24 cellular contexts compared by ENCODE assay signal in the genomic region with DNA sequence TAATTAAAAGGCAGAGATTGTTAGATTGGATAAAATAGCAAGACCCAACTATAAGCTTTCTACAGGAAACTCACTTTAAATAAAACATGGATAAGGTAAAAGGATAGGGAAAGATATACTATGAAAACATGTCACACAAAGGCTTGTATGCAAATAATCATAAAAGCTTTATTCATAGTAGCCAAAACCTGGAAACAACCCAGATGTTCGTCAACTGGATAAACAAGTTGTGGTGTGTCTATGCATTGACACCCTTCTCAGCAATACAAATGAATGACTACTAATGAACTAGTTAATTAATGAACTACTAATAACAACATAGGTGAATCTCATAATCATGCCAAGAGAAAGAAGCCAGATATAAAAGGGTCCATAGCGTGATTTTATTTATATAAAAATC.
"Had no signal": no experiment of that assay in that cellular context is flagged by ENCODE, and none has a peak within 500 bp of the region (broad histone marks: within the 10 kb centered on the region; RNA-seq: fewer than 3 reads in every experiment).

No MANE protein-coding gene starts in this region.

- FAIRE-seq: small intestine had no signal

- ATAC-seq: natural killer cell; psoas muscle; right cardiac atrium; right lobe of liver; stimulated activated effector memory CD8-positive, alpha-beta T cell treated with anti-CD3 and anti-CD28 coated beads, Interleukin-12 subunit alpha, Interleukin-12 subunit beta, amount 100 ng/mL, for 72 hours; stimulated activated naive B cell treated with anti-CD40 and anti-IgM and Interleukin-4, amounts not matched to agents 10 μg/mL and 1 μg/mL and 100 μg/mL, for 72 hours had no signal

- H3K4me3 ChIP-seq: neural progenitor cell, ovary, psoas muscle, right lobe of liver, sigmoid colon, stomach, thoracic aorta, thyroid gland, tibial nerve, upper lobe of left lung, uterus had no signal

- DNase-seq: natural killer cell; occipital lobe; ovary; posterior cingulate gyrus; psoas muscle; right cardiac atrium; right lobe of liver; sigmoid colon; small intestine; stimulated activated CD4-positive, alpha-beta T cell treated with anti-CD3 and anti-CD28 coated beads, Interleukin-15, amount 100 ng/mL, for 24 hours; stimulated activated CD4-positive, alpha-beta T cell treated with anti-CD3 and anti-CD28 coated beads, Interleukin-2, amount 100 ng/mL, for 24 hours; stimulated activated CD4-positive, alpha-beta T cell treated with anti-CD3 and anti-CD28 coated beads, Interleukin-2, amount 100 ng/mL, for 48 hours; stimulated activated CD4-positive, alpha-beta T cell treated with anti-CD3 and anti-CD28 coated beads, Interleukin-4, amount 100 ng/mL, for 24 hours; stimulated activated naive B cell treated with anti-CD40 and anti-IgM and Interleukin-4, amounts not matched to agents 10 μg/mL and 1 μg/mL and 100 μg/mL, for 72 hours; stimulated activated naive CD4-positive, alpha-beta T cell treated with Interleukin-2 at 50 U/mL for 16 hours; stomach; thyroid gland; trophoblast cell; upper lobe of left lung; uterus had no signal
